24 cellular contexts compared by ENCODE assay signal in genomic region chr4:18480928-18481327, GRCh38.
"Had no signal": no experiment of that assay in that cellular context is flagged by ENCODE, and none has a peak within 500 bp of the region (broad histone marks: within the 10 kb centered on the region; RNA-seq: fewer than 3 reads in every experiment).

No MANE protein-coding gene starts in this region.

- H3K4me3 ChIP-seq: esophagus squamous epithelium, left ventricle myocardium inferior, lung, neural progenitor cell, right atrium auricular region, spleen, tibial nerve had no signal

- H3K27ac ChIP-seq: epithelial cell of prostate, esophagus squamous epithelium, left ventricle myocardium inferior, neural progenitor cell, right atrium auricular region, spleen had no signal

- H3K36me3 ChIP-seq: esophagus squamous epithelium, left ventricle myocardium inferior, neural progenitor cell, right atrium auricular region, spleen, tibial nerve had no signal

- H3K4me1 ChIP-seq: esophagus squamous epithelium, left ventricle myocardium inferior, neural progenitor cell, right atrium auricular region, spleen, tibial nerve had no signal

- DNase-seq: activated CD4-positive, alpha-beta memory T cell treated with anti-CD3 and anti-CD28 coated beads for 36 hours; activated CD4-positive, alpha-beta T cell treated with anti-CD3 and anti-CD28 coated beads, Interleukin-2, amount 10 ng/mL, durations not matched to agents 24 days and 14 days; activated CD4-positive, CD25-positive, alpha-beta regulatory T cell treated with anti-CD3 and anti-CD28 coated beads, Interleukin-2, amount 50 U/mL, for 72 hours; activated CD8-positive, alpha-beta memory T cell treated with anti-CD3 and anti-CD28 coated beads, Interleukin-2, amount 50 U/mL, for 48 hours; activated gamma-delta T cell; activated naive CD4-positive, alpha-beta T cell treated with anti-CD3 and anti-CD28 coated beads, Interleukin-2, amount 50 U/mL, for 16 hours; activated T-cell treated with anti-CD3 and anti-CD28 coated beads, Interleukin-2, amount 50 U/mL, for 24 hours; amniotic stem cell; caudate nucleus; cortex of kidney; endodermal cell; esophagus squamous epithelium; left ventricle myocardium inferior; natural killer cell; occipital lobe; spleen; stimulated activated CD4-positive, alpha-beta T cell treated with anti-CD3 and anti-CD28 coated beads, Interleukin-2, amount 100 ng/mL, for 48 hours; stimulated activated naive CD4-positive, alpha-beta T cell treated with Interleukin-2 at 50 U/mL for 16 hours; T-helper 2 cell had no signal

- ATAC-seq: natural killer cell had no signal

- H3K27me3 ChIP-seq: esophagus squamous epithelium, neural progenitor cell, right atrium auricular region, spleen, tibial nerve had no signal
